Comparison of ENCODE assay signal across 11 cellular contexts in the genomic region with DNA sequence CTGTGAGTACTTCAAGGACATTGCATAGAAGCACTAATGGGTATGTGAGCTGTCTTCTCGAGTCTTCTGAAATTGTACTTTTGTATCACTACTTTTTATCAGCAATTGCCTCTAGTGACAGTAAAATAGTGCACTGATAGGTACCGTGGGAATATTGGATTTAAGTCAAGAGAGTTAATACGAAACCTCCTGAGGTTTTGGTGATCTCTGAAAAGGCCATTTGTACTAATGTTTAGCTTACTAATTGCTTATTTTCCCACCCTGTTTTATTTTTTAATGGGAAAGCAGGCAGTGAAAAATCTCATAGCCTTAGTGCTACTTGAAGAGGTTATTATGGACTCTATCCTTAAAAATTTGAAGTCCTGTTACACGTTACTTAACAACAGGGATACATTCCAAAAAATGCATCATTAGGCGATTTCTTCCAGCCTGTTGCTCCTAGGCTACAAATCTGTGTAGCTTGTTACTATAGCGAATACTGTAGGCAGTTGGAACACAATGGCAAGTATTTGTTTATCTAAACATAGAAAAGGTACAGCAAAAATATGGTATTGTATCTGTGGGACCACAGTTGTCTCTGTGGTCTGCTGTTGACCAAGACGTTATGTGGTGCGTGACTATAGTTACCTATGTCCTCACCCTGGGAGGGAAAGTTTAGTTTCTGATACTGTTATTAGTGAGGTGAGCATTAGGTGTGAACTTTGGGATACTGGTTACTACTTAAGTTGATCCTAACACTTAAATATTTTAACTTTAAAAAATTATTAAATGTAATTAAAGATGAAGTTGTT.
DNase-seq lines count a peak whose midpoint lies in the region; ATAC-seq and TF ChIP-seq lines count a peak whose summit lies in the region.
"Had no signal": no experiment of that assay in that cellular context is flagged by ENCODE, and none has a peak within 500 bp of the region (broad histone marks: within the 10 kb centered on the region; RNA-seq: fewer than 3 reads in every experiment).

No MANE protein-coding gene starts in this region.

- no peak overlapping the region for H3K4me2 ChIP-seq in fibroblast of lung (ENCODE audit: extremely low read depth, insufficient read depth, low read length)

- H3K27ac ChIP-seq in ACC112 (ENCODE audit: low read depth, low read length) (peak overlapping the region; percentile 68), SK-N-MC (0 out of 2 replicates have a peak overlapping the region, but pooled peaks have one; percentile 42), fibroblast of lung (ENCODE audit: insufficient read depth, low read length) (no peak overlapping the region)

- H3K79me2 ChIP-seq in ACC112 (ENCODE audit: control insufficient read depth, insufficient read depth, low read length, unreplicated experiment): peaks cover 72% of the 10 kb centered on the region
- peaks cover 61% of the 10 kb centered on the region for H3K79me2 ChIP-seq in fibroblast of lung (ENCODE audit: control insufficient read depth, insufficient read depth, low read length)

- no peak for TF ChIP-seq CTCF in fibroblast of lung (conservative IDR thresholded peaks at IDR 0.05 in 1 of 2, IDR thresholded peaks at IDR 0.05 in 1 of 2; ENCODE audit: low read depth in 1 of 2, low read length in 2 of 2)

- H3K4me3 ChIP-seq in ACC112 (ENCODE audit: low read depth, low read length) (no peak overlapping the region), SK-N-MC (no peak overlapping the region), fibroblast of lung (replicated peaks in 1 of 4; ENCODE audit: control extremely low read depth in 1 of 4, insufficient read depth in 1 of 4, low read depth in 3 of 4, low read length in 4 of 4) (no peak overlapping the region)

- no peak overlapping the region for H3K9ac ChIP-seq in SK-N-MC (ENCODE audit: insufficient read length)
- no peak overlapping the region for H3K9ac ChIP-seq in fibroblast of lung (ENCODE audit: insufficient read depth, low read length)

- peak; percentile 77 for ATAC-seq in GM19372 (IDR thresholded peaks at IDR 0.05; ENCODE audit: low read depth, unreplicated experiment)

- DNase-seq in SK-N-MC (ENCODE audit: low read depth, low spot score): no peak
- peak; percentile 42 to 86 for DNase-seq in fibroblast of lung (ENCODE audit: low read depth in 2 of 2)
- DNase-seq in stimulated activated CD4-positive, alpha-beta T cell treated with anti-CD3 and anti-CD28 coated beads, Interleukin-2, amount 100 ng/mL, for 48 hours: no peak
- DNase-seq in immature natural killer cell: no peak
- DNase-seq in NCI-H1417 treated with DMSO at 0.1 percent for 48 hours (lab: John Stamatoyannopoulos, UW): no peak
- DNase-seq in NCI-H510A (lab: John Stamatoyannopoulos, UW): no peak
- DNase-seq: head of caudate nucleus, NCI-H187 had no signal

- no peaks in the 10 kb centered on the region for H3K9me3 Mint-ChIP-seq in immature natural killer cell
- H3K9me3 Mint-ChIP-seq: neural crest cell had no signal

- H3K27ac Mint-ChIP-seq in immature natural killer cell: peak overlapping the region in 3 of 6 donors; percentile 54 to 64 (median 63)

- H4K20me1 ChIP-seq in fibroblast of lung (ENCODE audit: control insufficient read depth, extremely low read depth, insufficient read depth, low read length): no peaks in the 10 kb centered on the region

- H3K36me3 Mint-ChIP-seq in immature natural killer cell: peaks cover 0 to 6% (median 0%) of the 10 kb centered on the region in 3 donors

- no peaks in the 10 kb centered on the region for H3K27me3 ChIP-seq in ACC112 (ENCODE audit: insufficient read depth, low read length)
- H3K27me3 ChIP-seq in fibroblast of lung (ENCODE audit: control insufficient read depth, insufficient read depth, low read length): no peaks in the 10 kb centered on the region

- peak overlapping the region in 1 of 5 donors; percentile 22 for H3K4me3 Mint-ChIP-seq in immature natural killer cell
- H3K4me3 Mint-ChIP-seq: neural crest cell had no signal

- H3K4me1 ChIP-seq in ACC112 (ENCODE audit: control insufficient read depth, insufficient read depth, low read length, unreplicated experiment) (peaks cover 59% of the 10 kb centered on the region), fibroblast of lung (ENCODE audit: control insufficient read depth, extremely low read depth, insufficient read depth, low read length) (peaks cover 17% of the 10 kb centered on the region)

- H3K36me3 ChIP-seq in ACC112 (ENCODE audit: insufficient read depth, low read length) (peaks cover 16% of the 10 kb centered on the region), SK-N-MC (ENCODE audit: insufficient read depth, low read length) (peaks cover 41% of the 10 kb centered on the region), fibroblast of lung (ENCODE audit: control insufficient read depth, insufficient read depth, low read length) (peaks cover 1% of the 10 kb centered on the region)

- H2AFZ ChIP-seq in ACC112 (ENCODE audit: low read length, unreplicated experiment) (no peak overlapping the region), fibroblast of lung (ENCODE audit: low read length) (no peak overlapping the region)

- peaks cover 80 to 89% of the 10 kb centered on the region in 2 donors for H3K4me1 Mint-ChIP-seq in immature natural killer cell

- H3K9me3 ChIP-seq in SK-N-MC (ENCODE audit: low read depth, low read length): no peaks in the 10 kb centered on the region
- H3K9me3 ChIP-seq in fibroblast of lung (ENCODE audit: control insufficient read depth, insufficient read depth, low read depth, low read length): no peaks in the 10 kb centered on the region

- H3K27me3 Mint-ChIP-seq in immature natural killer cell (ENCODE audit: low read depth in 3 of 3): peaks cover 2 to 7% (median 4%) of the 10 kb centered on the region in 3 donors

Comparison
In these comparisons a context has a peak if more than half of its experiments do, and no peak if none do; other contexts are left out.
1. DNase-seq: peak in fibroblast of lung (2 of 2); none in SK-N-MC (single experiment), stimulated activated CD4-positive, alpha-beta T cell treated with anti-CD3 and anti-CD28 coated beads, Interleukin-2, amount 100 ng/mL, for 48 hours (0 of 2), immature natural killer cell (0 of 3), NCI-H1417 treated with DMSO at 0.1 percent for 48 hours (single experiment) and NCI-H510A (single experiment).